14 cellular contexts compared by ENCODE assay signal in genomic region chr10:58982470-58983239, GRCh38.
"Had no signal": no experiment of that assay in that cellular context is flagged by ENCODE, and none has a peak within 500 bp of the region (broad histone marks: within the 10 kb centered on the region; RNA-seq: fewer than 3 reads in every experiment).

No MANE protein-coding gene starts in this region.

- H2AFZ ChIP-seq: hepatocyte had no signal

- FAIRE-seq: TTC549 had no signal

- H3K4me1 ChIP-seq: lower lobe of right lung, tibial nerve had no signal

- H3K79me2 ChIP-seq: hepatocyte had no signal

- ATAC-seq: activated naive CD4-positive, alpha-beta T cell treated with anti-CD3 and anti-CD28 coated beads, Interleukin-2, amount 50 U/mL, for 72 hours; activated T-helper 17 cell treated with anti-CD3 and anti-CD28 coated beads, Interleukin-2, amount 50 U/mL, for 72 hours; lower lobe of right lung had no signal

- H3K9me3 ChIP-seq: lower lobe of right lung, tibial nerve had no signal

- H3K27me3 ChIP-seq: hepatocyte, tibial nerve had no signal

- H3K36me3 ChIP-seq: lower lobe of right lung, tibial nerve had no signal

- H3K4me2 ChIP-seq: hepatocyte, smooth muscle cell had no signal

- H3K27ac ChIP-seq: hepatocyte, lower lobe of right lung, tibial nerve had no signal

- DNase-seq: activated B cell treated with CpG ODN at 0.5 μM for 24 hours; activated CD4-positive, alpha-beta T cell treated with anti-CD3 and anti-CD28 coated beads, Interleukin-2, amount 10 ng/mL, durations not matched to agents 24 days and 14 days; amygdala; kidney glomerular epithelial cell; lower lobe of right lung; midbrain; posterior cingulate gyrus; T-helper 2 cell had no signal

- H3K4me3 ChIP-seq: hepatocyte, lower lobe of right lung, smooth muscle cell, tibial nerve had no signal
